In genomic region chrX:5278908-5279307, GRCh38 we compare ENCODE assay signal across 9 cellular contexts.
"Had no signal": no experiment of that assay in that cellular context is flagged by ENCODE, and none has a peak within 500 bp of the region (broad histone marks: within the 10 kb centered on the region; RNA-seq: fewer than 3 reads in every experiment).

No MANE protein-coding gene starts in this region.

- H3K4me3 Mint-ChIP-seq: HFFc6 had no signal

- H3K9ac ChIP-seq: GM23248 had no signal

- H3K36me3 ChIP-seq: HAP-1 had no signal

- H3K27ac Mint-ChIP-seq: HFFc6 had no signal

- H3K9me3 ChIP-seq: HAP-1 had no signal

- H3K4me1 ChIP-seq: HAP-1 had no signal

- H3K27ac ChIP-seq: GM23248 had no signal

- H3K4me3 ChIP-seq: GM23248, HAP-1, K562 had no signal

- DNase-seq: GM23248, GOT3, H7, HFFc6, IMR-90 had no signal

- FAIRE-seq: HTR-8/SVneo, K562 had no signal

- ATAC-seq: HCT116, K562 had no signal
